ENCODE assay signal across 1 cellular context in genomic region chr4:145097821-145098674, GRCh38.
TF ChIP-seq lines count a peak whose summit lies in the region.

Gene ABCE1, plus strand, starts transcription at chr4:145098311. Its CDS starts 6,102 bp downstream, at chr4:145104413.
Gene ANAPC10, minus strand, starts transcription at chr4:145098196. Its CDS starts 2,097 bp downstream, at chr4:145096099.

TF ChIP-seq in HepG2, 621 proteins besides CTCF, POLR2A, EP300 and RAD21 (continued from another document and continues in another):
- TF ChIP-seq ZNF770 (CRISPR knock-in tag; IDR thresholded peaks at IDR 0.05) (no peak), DNMT3B (CRISPR knock-in tag; conservative IDR thresholded peaks at IDR 0.05) (0 out of 2 replicates have a peak, but pooled peaks have one; percentile 43), BRD4 (CRISPR knock-in tag; IDR thresholded peaks at IDR 0.05) (peak; percentile 74; the same call in 1 of the 2 replicates), HOXD1 (CRISPR knock-in tag; IDR thresholded peaks at IDR 0.05) (peak; percentile 67; the same call in 1 of the 2 replicates), FOXA3 (CRISPR knock-in tag; IDR thresholded peaks at IDR 0.05) (peak; percentile 56), KDM2A (CRISPR knock-in tag; IDR thresholded peaks at IDR 0.05; ENCODE audit: borderline replicate concordance, low read depth) (peak; percentile 93), ZNF292 (CRISPR knock-in tag; IDR thresholded peaks at IDR 0.05; ENCODE audit: borderline replicate concordance, low read depth) (peak; percentile 53), JDP2 (CRISPR knock-in tag; IDR thresholded peaks at IDR 0.05; ENCODE audit: borderline replicate concordance) (no peak), KLF9 (CRISPR knock-in tag; IDR thresholded peaks at IDR 0.05; ENCODE audit: low read depth) (no peak), CREBL2 (CRISPR knock-in tag; IDR thresholded peaks at IDR 0.05; ENCODE audit: borderline replicate concordance) (no peak), ZFY (CRISPR knock-in tag; IDR thresholded peaks at IDR 0.05) (peak; percentile 97), ELK4 (CRISPR knock-in tag; IDR thresholded peaks at IDR 0.05; ENCODE audit: borderline replicate concordance) (no peak), RFX3 (CRISPR knock-in tag; IDR thresholded peaks at IDR 0.05) (no peak), ZNF580 (CRISPR knock-in tag; IDR thresholded peaks at IDR 0.05; ENCODE audit: borderline replicate concordance, low read depth) (peak; percentile 92), ZNF205 (CRISPR knock-in tag; IDR thresholded peaks at IDR 0.05) (peak; percentile 68; the same call in 1 of the 2 replicates), BCL6 (CRISPR knock-in tag; IDR thresholded peaks at IDR 0.05) (no peak), ZFP62 (CRISPR knock-in tag; IDR thresholded peaks at IDR 0.05) (no peak), PHF21A (CRISPR knock-in tag; IDR thresholded peaks at IDR 0.05) (no peak), ZNF598 (CRISPR knock-in tag; IDR thresholded peaks at IDR 0.05; ENCODE audit: borderline replicate concordance) (peak; percentile 97; the same call in 1 of the 2 replicates), LRRFIP1 (CRISPR knock-in tag; conservative IDR thresholded peaks at IDR 0.05) (no peak), ZNF414 (CRISPR knock-in tag; IDR thresholded peaks at IDR 0.05) (0 out of 2 replicates have a peak, but pooled peaks have one; percentile 73), TEAD3 (CRISPR knock-in tag; optimal IDR thresholded peaks at IDR 0.05; ENCODE audit: borderline replicate concordance) (peak; percentile 19), ZNF660 (CRISPR knock-in tag; IDR thresholded peaks at IDR 0.05; ENCODE audit: borderline replicate concordance, low read depth) (no peak), XRCC5 (optimal IDR thresholded peaks at IDR 0.05; ENCODE audit: low read length) (no peak), ZNF737 (CRISPR knock-in tag; IDR thresholded peaks at IDR 0.05; ENCODE audit: borderline replicate concordance) (no peak; the same call in 1 of the 2 replicates), USF2 (IDR thresholded peaks at IDR 0.05; ENCODE audit: low read depth, low read length) (no peak), USF2 (CRISPR knock-in tag; IDR thresholded peaks at IDR 0.05; ENCODE audit: borderline replicate concordance) (no peak), MTERF4 (CRISPR knock-in tag; IDR thresholded peaks at IDR 0.05) (no peak), ZBED4 (CRISPR knock-in tag; IDR thresholded peaks at IDR 0.05; ENCODE audit: borderline replicate concordance) (no peak; the same call in 1 of the 2 replicates), BRF2 (CRISPR knock-in tag; IDR thresholded peaks at IDR 0.05) (peak; percentile 61; the same call in 1 of the 2 replicates), SKI (IDR thresholded peaks at IDR 0.05; ENCODE audit: partially characterized antibody) (no peak), ZNF574 (CRISPR knock-in tag; IDR thresholded peaks at IDR 0.05) (peak; percentile 93), ETV6 (CRISPR knock-in tag; conservative IDR thresholded peaks at IDR 0.05) (peak; percentile 36; the same call in 1 of the 2 replicates), ZBTB39 (CRISPR knock-in tag; IDR thresholded peaks at IDR 0.05) (0 out of 2 replicates have a peak, but pooled peaks have one; percentile 71), MED13 (CRISPR knock-in tag; IDR thresholded peaks at IDR 0.05) (no peak; the same call in 1 of the 2 replicates)
